8 cellular contexts compared by ENCODE assay signal in the genomic region with DNA sequence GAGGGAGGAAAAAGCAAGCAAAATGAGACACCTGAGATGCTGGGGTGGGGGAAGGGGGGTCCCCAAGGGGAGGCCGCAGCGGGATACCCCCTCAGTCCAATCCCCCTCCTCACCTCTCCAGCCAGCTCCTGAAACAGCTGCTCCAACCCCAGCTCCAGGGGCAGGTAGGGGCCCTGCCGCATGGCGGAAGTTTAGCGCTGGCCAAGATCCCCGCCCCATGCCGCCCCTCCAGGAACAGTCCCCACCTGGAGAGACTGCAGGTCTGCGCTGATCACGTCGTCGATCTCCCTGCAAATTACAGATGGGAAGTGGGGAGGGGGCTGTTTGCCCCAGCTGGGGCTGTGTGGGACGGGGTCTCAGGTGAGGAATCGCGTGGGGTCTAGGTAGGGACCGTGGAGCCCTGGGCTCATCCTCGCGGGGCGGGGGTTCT. TPM values are rescaled to one million over a fixed set of nuclear protein-coding genes. Genes with fewer than 3 reads are reported as not detected.
DNase-seq lines count a peak whose midpoint lies in the region; ATAC-seq, FAIRE-seq and TF ChIP-seq lines count a peak whose summit lies in the region.

No MANE protein-coding gene starts in this region.

- SMC1A ChIA-PET in GM12878 (lab: Charles Lee; ENCODE audit: uncharacterized antibody, unreplicated experiment), result interaction anchor here (0.9 to 1.4 kb wide), 5 partner anchors 97 to 332 kb away, joined by 3 to 4 read pairs (median 4); a partner anchor contains a TSS

- H2AFZ ChIP-seq in GM12878 (ENCODE audit: control insufficient read depth, low read depth, low read length), result peak overlapping the region; percentile 39; the same call in 1 of the 2 replicates

- ATAC-seq in GM12878 (peak; percentile 20; the same call in 1 of the 3 replicates), right lobe of liver (no peak), HG02840 (IDR thresholded peaks at IDR 0.05; ENCODE audit: low FRiP score, unreplicated experiment) (no peak), HG02852 (IDR thresholded peaks at IDR 0.05; ENCODE audit: unreplicated experiment) (no peak), HG03432 (IDR thresholded peaks at IDR 0.05; ENCODE audit: unreplicated experiment) (no peak)

- CTCF ChIA-PET in GM12878 (lab: Yijun Ruan, JAX), result interaction anchor here (0.9 to 3.2 kb wide), 7 partner anchors 34 to 195 kb away, joined by 3 to 20 read pairs (median 4); a partner anchor contains a TSS

- TF ChIP-seq POLR2A in GM12878 (IDR thresholded peaks at IDR 0.05; ENCODE audit: low read depth, low read length) (no peak), right lobe of liver (IDR thresholded peaks at IDR 0.05) (no peak)

- H3K27ac ChIP-seq in GM12878 (ENCODE audit: control insufficient read depth, insufficient read depth), result peak overlapping the region; percentile 41
- peak overlapping the region in 1 of 3 donors; percentile 55 for H3K27ac ChIP-seq in right lobe of liver
- no peak overlapping the region for H3K27ac ChIP-seq in urinary bladder (ENCODE audit: low read depth)

- H3K36me3 ChIP-seq in GM12878 (ENCODE audit: control insufficient read depth in 2 of 2, insufficient read depth in 2 of 2, low read length in 1 of 2), result peaks cover 0 to 1% of the 10 kb centered on the region in 2 experiments; a peak in 1 of 4 replicates
- H3K36me3 ChIP-seq in right lobe of liver, result peaks cover 0 to 11% (median 3%) of the 10 kb centered on the region in 4 donors
- H3K36me3 ChIP-seq in urinary bladder (ENCODE audit: insufficient read depth), result no peaks in the 10 kb centered on the region

- POLR2A ChIA-PET in GM12878 (lab: Charles Lee), result interaction anchor here (0.6 to 1.3 kb wide), 4 partner anchors 116 to 331 kb away, joined by 3 to 5 read pairs (median 4); a partner anchor contains a TSS

- TF ChIP-seq CTCF in GM12878 (IDR thresholded peaks at IDR 0.05 in 2 of 3, conservative IDR thresholded peaks at IDR 0.05 in 1 of 3; ENCODE audit: control insufficient read depth in 2 of 3, extremely low read depth in 1 of 3, insufficient read depth in 1 of 3, low read depth in 3 of 3, low read length in 3 of 3), result no peak
- no peak for TF ChIP-seq CTCF in right lobe of liver (IDR thresholded peaks at IDR 0.05)

- peak overlapping the region; percentile 5; the same call in 1 of the 2 replicates for H3K9ac ChIP-seq in GM12878 (ENCODE audit: control insufficient read depth, insufficient read depth, low read length)

- no peaks in the 10 kb centered on the region for H3K9me3 ChIP-seq in GM12878 (replicated peaks; ENCODE audit: control insufficient read depth, insufficient read depth, low read length)
- no peaks in the 10 kb centered on the region for H3K9me3 ChIP-seq in right lobe of liver

- BruUV-seq in GM12878 (replicated peaks; lab: Mats Ljungman, UMichigan), result no TSS peak

- no peaks in the 10 kb centered on the region for H3K27me3 ChIP-seq in GM12878 (replicated peaks in 1 of 2; ENCODE audit: control insufficient read depth in 2 of 2, insufficient read depth in 2 of 2, low read length in 1 of 2)
- H3K27me3 ChIP-seq in right lobe of liver, result no peaks in the 10 kb centered on the region

- H3K4me3 ChIP-seq in GM12878, result peak overlapping the region; percentile 57; the same call in 1 of the 2 replicates
- no peak overlapping the region for H3K4me3 ChIP-seq in right lobe of liver
- H3K4me3 ChIP-seq in urinary bladder (ENCODE audit: low read depth, low read length), result peak overlapping the region; percentile 4

- no peak for TF ChIP-seq RAD21 in GM12878 (IDR thresholded peaks at IDR 0.05; ENCODE audit: insufficient read depth, low read depth, low read length)

- intact Hi-C loops in GM12878 (cut with micrococcal nuclease; ENCODE audit: unreplicated experiment) (loop anchor here (10.0 kb wide), 1 partner anchor 220 kb away; no protein-coding TSS in a partner anchor), right lobe of liver (cut with DNase I) (no loop called here)

- in situ Hi-C loops in GM12878 (cut with MboI), result no loop called here

- FAIRE-seq in GM12878 (lab: Jason Lieb, UNC), result no peak

- RAD21 ChIA-PET in GM12878 (lab: Charles Lee; ENCODE audit: unreplicated experiment), result interaction anchor here (0.7 to 1.8 kb wide), 5 partner anchors 101 to 333 kb away, joined by 3 to 11 read pairs (median 3); a partner anchor contains a TSS

- WGBS in GM12878 (ENCODE audit: insufficient coverage, insufficient replicate concordance, low lambda C conversion rate, missing lambda C conversion rate), result 45% methylated on average over 11 of the region's 18 CpGs
- WGBS in right lobe of liver (ENCODE audit: insufficient coverage, low coverage, low lambda C conversion rate, missing lambda C conversion rate), result 55% methylated on average over 6 of the region's 18 CpGs
- WGBS in urinary bladder, result 19% methylated on average over 18 of the region's 18 CpGs

- H3K4me2 ChIP-seq in GM12878 (ENCODE audit: control insufficient read depth, insufficient read depth), result peak overlapping the region; percentile 72; the same call in 1 of the 2 replicates

- no peaks in the 10 kb centered on the region for H4K20me1 ChIP-seq in GM12878 (ENCODE audit: control insufficient read depth, insufficient read depth)

- DNase-seq in Daoy (ENCODE audit: low read depth) (peak; percentile 32), NCI-H69 (lab: John Stamatoyannopoulos, UW) (peak; percentile 90), GM12878 (ENCODE audit: low read depth, low spot score) (no peak), right lobe of liver (peak in 2 of 3 donors; percentile 56 to 64)

- H3K79me2 ChIP-seq in GM12878 (ENCODE audit: control insufficient read depth, insufficient read depth, low read length), result no peaks in the 10 kb centered on the region; the same call in 1 of the 2 replicates

- peaks cover 22% of the 10 kb centered on the region for H3K4me1 ChIP-seq in GM12878 (ENCODE audit: control insufficient read depth, insufficient read depth, low read length)
- peaks cover 0 to 20% (median 3%) of the 10 kb centered on the region in 4 donors for H3K4me1 ChIP-seq in right lobe of liver
- no peaks in the 10 kb centered on the region for H3K4me1 ChIP-seq in urinary bladder (ENCODE audit: insufficient read depth)

- TF ChIP-seq EP300 in GM12878 (IDR thresholded peaks at IDR 0.05; ENCODE audit: borderline replicate concordance in 1 of 2, control insufficient read depth in 1 of 2, low read depth in 2 of 2, low read length in 2 of 2), result no peak

RNA-seq across cellular contexts. Expression of a gene that starts 9.0 kb away (rescaled TPM):
- not detected in 2 replicates for total RNA-seq in Daoy (2014; rRNA removed; shearing (Covaris generic))
- 9.3 and 10.9 TPM in 2 replicates for total RNA-seq in GM12878 (2013; cell fraction: nucleolus; rRNA removed)
- total RNA-seq in GM12878 (2014; rRNA removed), result 2.8 and 4.1 TPM in 2 replicates
- 1.5 and 1.7 TPM in 2 replicates for total RNA-seq in GM12878 (2014; rRNA removed; fragmentation: Illumina TruSeq; extraction: Trizol)
- total RNA-seq in GM12878 (2021), result 3.0 and 5.1 TPM in 2 replicates
- polyA plus RNA-seq in GM12878 (2011; ENCODE audit: low read depth), result 4.9 TPM
- polyA plus RNA-seq in GM12878 (2011; rRNA removed), result 1.7 and 2.0 TPM in 2 replicates
- 2.8 and 3.4 TPM in 2 replicates for polyA plus RNA-seq in GM12878 (2011; cell fraction: cytosol; rRNA removed)
- 29.8 and 48.9 TPM in 2 replicates for polyA plus RNA-seq in GM12878 (2011; cell fraction: nucleus; rRNA removed)
- polyA plus RNA-seq in GM12878 (2012), result 8.1 and 12.4 TPM in 2 replicates
- 2.7 and 3.1 TPM in 2 replicates for polyA plus RNA-seq in GM12878 (2014; fragmentation: Illumina TruSeq; extraction: Trizol)
- 1 to 10 TPM; 1.2 to 2.0 TPM for polyA plus RNA-seq in GM12878 (2014; fragmentation: Nextera tagmentation; extraction: Ambion mirVana)
- polyA plus RNA-seq in GM12878 (2014; rRNA removed), result 4.6 and 7.3 TPM in 2 replicates
- polyA plus RNA-seq in GM12878 (2016; fragmentation: Nextera tagmentation; extraction: Ambion mirVana), result 1 to 10 TPM in 1 of 2 experiments, under 1 TPM in 1; 0.64 to 1.9 TPM
- polyA minus RNA-seq in GM12878 (2011; rRNA and poly(A)+ RNA removed), result 0.51 and 0.62 TPM in 2 replicates
- not detected in 2 replicates for polyA minus RNA-seq in GM12878 (2011; cell fraction: cytosol; rRNA and poly(A)+ RNA removed)
- 1.7 TPM in 2 replicates for polyA minus RNA-seq in GM12878 (2011; cell fraction: nucleus; rRNA and poly(A)+ RNA removed)
- 10 to 100 TPM in 3 of 6 experiments, 1 to 10 TPM in 3; 2.2 to 45.3 (median 16.3) TPM for total RNA-seq in right lobe of liver
- total RNA-seq in urinary bladder, result 1.4 TPM
- polyA plus RNA-seq in urinary bladder, result 3.2 TPM

RNA-seq across cellular contexts. Expression of a gene that starts 38.0 kb away (rescaled TPM):
- not detected in 2 replicates for total RNA-seq in Daoy (2014; rRNA removed; shearing (Covaris generic))
- not detected in 2 replicates for total RNA-seq in GM12878 (2013; cell fraction: nucleolus; rRNA removed)
- total RNA-seq in GM12878 (2014; rRNA removed) (not detected in 2 replicates), GM12878 (2014; rRNA removed; fragmentation: Illumina TruSeq; extraction: Trizol) (not detected in 2 replicates), GM12878 (2021) (not detected in 2 replicates), right lobe of liver (not detected), urinary bladder (not detected)
- not detected for polyA plus RNA-seq in GM12878 (2011; ENCODE audit: low read depth)
- polyA plus RNA-seq in GM12878 (2011; rRNA removed) (0.19 TPM in 1 of 2 replicates, not detected in the other), GM12878 (2014; fragmentation: Illumina TruSeq; extraction: Trizol) (not detected in 2 replicates), GM12878 (2014; fragmentation: Nextera tagmentation; extraction: Ambion mirVana) (not detected), GM12878 (2014; rRNA removed) (not detected in 2 replicates), GM12878 (2016; fragmentation: Nextera tagmentation; extraction: Ambion mirVana) (not detected), urinary bladder (1.4 TPM)
- not detected in 2 replicates for polyA plus RNA-seq in GM12878 (2011; cell fraction: cytosol; rRNA removed)
- polyA plus RNA-seq in GM12878 (2011; cell fraction: nucleus; rRNA removed), result not detected in 2 replicates
- not detected in 2 replicates for polyA plus RNA-seq in GM12878 (2012)
- polyA minus RNA-seq in GM12878 (2011; rRNA and poly(A)+ RNA removed), result not detected in 2 replicates
- polyA minus RNA-seq in GM12878 (2011; cell fraction: cytosol; rRNA and poly(A)+ RNA removed), result not detected in 2 replicates
- not detected in 2 replicates for polyA minus RNA-seq in GM12878 (2011; cell fraction: nucleus; rRNA and poly(A)+ RNA removed)

RNA-seq across cellular contexts. Expression of a gene that starts 53.7 kb away (rescaled TPM):
- not detected in 2 replicates for total RNA-seq in Daoy (2014; rRNA removed; shearing (Covaris generic))
- total RNA-seq in GM12878 (2013; cell fraction: nucleolus; rRNA removed), result not detected in 2 replicates
- not detected in 2 replicates for total RNA-seq in GM12878 (2014; rRNA removed)
- total RNA-seq in GM12878 (2014; rRNA removed; fragmentation: Illumina TruSeq; extraction: Trizol), result not detected in 2 replicates
- not detected in 2 replicates for total RNA-seq in GM12878 (2021)
- polyA plus RNA-seq in GM12878 (2011; ENCODE audit: low read depth), result not detected
- polyA plus RNA-seq in GM12878 (2011; rRNA removed), result not detected in 2 replicates
- not detected in 2 replicates for polyA plus RNA-seq in GM12878 (2011; cell fraction: cytosol; rRNA removed)
- polyA plus RNA-seq in GM12878 (2011; cell fraction: nucleus; rRNA removed), result not detected in 2 replicates
- polyA plus RNA-seq in GM12878 (2012), result not detected in 2 replicates
- not detected in 2 replicates for polyA plus RNA-seq in GM12878 (2014; fragmentation: Illumina TruSeq; extraction: Trizol)
- polyA plus RNA-seq in GM12878 (2014; fragmentation: Nextera tagmentation; extraction: Ambion mirVana), result not detected
- polyA plus RNA-seq in GM12878 (2014; rRNA removed), result not detected in 2 replicates
- polyA plus RNA-seq in GM12878 (2016; fragmentation: Nextera tagmentation; extraction: Ambion mirVana), result not detected
- not detected in 2 replicates for polyA minus RNA-seq in GM12878 (2011; rRNA and poly(A)+ RNA removed)
- not detected in 2 replicates for polyA minus RNA-seq in GM12878 (2011; cell fraction: cytosol; rRNA and poly(A)+ RNA removed)
- not detected in 2 replicates for polyA minus RNA-seq in GM12878 (2011; cell fraction: nucleus; rRNA and poly(A)+ RNA removed)
- total RNA-seq in right lobe of liver, result not detected
- 1.2 TPM for total RNA-seq in urinary bladder
- polyA plus RNA-seq in urinary bladder, result not detected

Comparison
In these comparisons a context has a peak if more than half of its experiments do, and no peak if none do; other contexts are left out.
1. H3K4me3 ChIP-seq: peak in GM12878 (single experiment) and urinary bladder (single experiment); none in right lobe of liver (0 of 3).